8 cellular contexts compared by ENCODE assay signal in the genomic region with DNA sequence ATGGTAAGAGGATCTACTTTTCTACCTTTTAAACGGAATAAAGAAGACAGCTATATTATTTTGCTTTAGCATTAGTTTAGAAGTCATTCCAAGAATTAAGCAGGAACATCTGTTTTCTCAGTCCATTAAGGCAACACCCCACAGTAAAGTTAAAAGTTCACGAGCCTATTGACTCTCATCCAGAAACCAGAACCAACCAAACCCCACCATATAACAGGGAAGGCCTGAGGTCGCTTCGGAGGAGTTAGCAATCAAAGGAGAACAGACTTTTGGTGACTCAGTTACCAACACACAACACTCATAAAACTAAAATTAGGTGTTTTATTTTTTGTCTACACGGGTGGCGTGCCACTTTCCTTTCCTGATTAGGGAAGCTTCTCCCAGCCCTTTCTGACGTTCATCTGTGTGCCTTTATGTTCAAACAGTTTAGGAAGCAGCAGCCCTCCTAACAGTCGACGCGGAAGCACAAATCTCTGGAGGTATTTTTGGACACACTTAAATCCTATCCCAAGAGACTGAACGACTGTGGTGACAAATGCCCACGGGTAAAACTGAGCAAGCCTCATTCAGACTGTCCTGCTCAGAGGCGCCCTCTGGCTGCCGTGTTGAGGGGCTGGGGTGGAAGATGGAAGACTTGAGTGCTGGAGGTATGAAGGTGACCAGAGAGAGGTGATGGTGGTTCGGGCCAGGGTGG. TPM values are rescaled to one million over a fixed set of nuclear protein-coding genes. Genes with fewer than 3 reads are reported as not detected.
DNase-seq lines count a peak whose midpoint lies in the region; ATAC-seq and TF ChIP-seq lines count a peak whose summit lies in the region.

No MANE protein-coding gene starts in this region.

- no peaks in the 10 kb centered on the region for H3K9me2 ChIP-seq in PC-9 (ENCODE audit: insufficient read depth)

- H3K79me2 ChIP-seq in PC-9 (ENCODE audit: low read depth), result no peaks in the 10 kb centered on the region

- H3K4me1 Mint-ChIP-seq in activated T-helper 1 cell treated with anti-CD3 and anti-CD28 coated beads, Interleukin-12 subunit alpha, Interleukin-12 subunit beta, Interleukin-2, Interleukin-4 antibody, amounts not matched to agents 30 ng/mL and 10 ng/mL and 1 ng/mL, durations not matched to agents 14 hours and 24 hours and 36 hours (ENCODE audit: low read depth), result peaks cover 19% of the 10 kb centered on the region

- ATAC-seq in omental fat pad (ENCODE audit: low FRiP score) (no peak), GM18867 (IDR thresholded peaks at IDR 0.05; ENCODE audit: unreplicated experiment) (no peak)

- no peak for TF ChIP-seq POLR2A in tibial nerve (IDR thresholded peaks at IDR 0.05)

- no peaks in the 10 kb centered on the region for H4K20me1 ChIP-seq in PC-9 (ENCODE audit: insufficient read depth)

- 29% methylated on average over 15 of the region's 15 CpGs for WGBS in tibial nerve, 2 donors

- no peak overlapping the region for H3K4me2 ChIP-seq in PC-9

- H3K36me3 ChIP-seq in PC-9 (ENCODE audit: low read depth), result 0 out of 2 replicates have a peak, but pooled peaks cover 8% of the 10 kb centered on the region
- H3K36me3 ChIP-seq in tibial nerve, result no peaks in the 10 kb centered on the region

- H3K4me3 ChIP-seq in PC-9 (no peak overlapping the region), fibroblast of the aortic adventitia (ENCODE audit: low read depth, low read length) (no peak overlapping the region), tibial nerve (no peak overlapping the region)

- TF ChIP-seq CTCF in PC-9 (conservative IDR thresholded peaks at IDR 0.05) (peak; percentile 70), fibroblast of the aortic adventitia (IDR thresholded peaks at IDR 0.05; ENCODE audit: insufficient read depth, low read length) (peak; percentile 79), omental fat pad (IDR thresholded peaks at IDR 0.05) (no peak), tibial nerve (IDR thresholded peaks at IDR 0.05) (peak; percentile 56 to 73 (median 62))

- H3K27me3 Mint-ChIP-seq in activated T-helper 1 cell treated with anti-CD3 and anti-CD28 coated beads, Interleukin-12 subunit alpha, Interleukin-12 subunit beta, Interleukin-2, Interleukin-4 antibody, amounts not matched to agents 30 ng/mL and 10 ng/mL and 1 ng/mL, durations not matched to agents 14 hours and 24 hours and 36 hours (ENCODE audit: insufficient read depth), result peaks cover 31% of the 10 kb centered on the region

- H3K9me3 Mint-ChIP-seq in activated T-helper 1 cell treated with anti-CD3 and anti-CD28 coated beads, Interleukin-12 subunit alpha, Interleukin-12 subunit beta, Interleukin-2, Interleukin-4 antibody, amounts not matched to agents 30 ng/mL and 10 ng/mL and 1 ng/mL, durations not matched to agents 14 hours and 24 hours and 36 hours, result no peaks in the 10 kb centered on the region

- no peaks in the 10 kb centered on the region for H3K27me3 ChIP-seq in PC-9 (ENCODE audit: insufficient read depth, low read depth)
- H3K27me3 ChIP-seq in tibial nerve, result peaks cover 0 to 51% of the 10 kb centered on the region in 2 donors

- H3F3A ChIP-seq in PC-9 (ENCODE audit: insufficient read depth, low read depth), result peaks cover 10% of the 10 kb centered on the region; the same call in 1 of the 2 replicates

- H3K4me3 Mint-ChIP-seq in activated T-helper 1 cell treated with anti-CD3 and anti-CD28 coated beads, Interleukin-12 subunit alpha, Interleukin-12 subunit beta, Interleukin-2, Interleukin-4 antibody, amounts not matched to agents 30 ng/mL and 10 ng/mL and 1 ng/mL, durations not matched to agents 14 hours and 24 hours and 36 hours, result no peak overlapping the region

- intact Hi-C loops in PC-9 (cut with micrococcal nuclease; ENCODE audit: unreplicated experiment), result loop anchor here (5.0 kb wide), 1 partner anchor 93 kb away; no protein-coding TSS in a partner anchor
- intact Hi-C loops in activated T-helper 1 cell treated with anti-CD3 and anti-CD28 coated beads, Interleukin-12 subunit alpha, Interleukin-12 subunit beta, Interleukin-2, Interleukin-4 antibody, amounts not matched to agents 30 ng/mL and 10 ng/mL and 1 ng/mL, durations not matched to agents 14 hours and 24 hours and 36 hours (cut with micrococcal nuclease), result loop anchor here (1.0 kb wide), 6 partner anchors 10 to 277 kb away; no protein-coding TSS in a partner anchor

- no peak for TF ChIP-seq EP300 in tibial nerve (IDR thresholded peaks at IDR 0.05)

- POLR2A ChIA-PET in PC-9 (lab: Charles Lee; ENCODE audit: unreplicated experiment), result interaction anchor here (0.7 kb wide), 1 partner anchor 275 kb away, joined by 12 read pairs; no protein-coding TSS in a partner anchor

- no peak overlapping the region for H2AFZ ChIP-seq in PC-9

- CTCF ChIA-PET in PC-9 (lab: Charles Lee), result interaction anchor here (0.7 to 1.1 kb wide), 3 partner anchors 8 to 94 kb away, joined by 3 read pairs; no protein-coding TSS in a partner anchor

- H3K36me3 Mint-ChIP-seq in activated T-helper 1 cell treated with anti-CD3 and anti-CD28 coated beads, Interleukin-12 subunit alpha, Interleukin-12 subunit beta, Interleukin-2, Interleukin-4 antibody, amounts not matched to agents 30 ng/mL and 10 ng/mL and 1 ng/mL, durations not matched to agents 14 hours and 24 hours and 36 hours (ENCODE audit: low read depth), result peaks cover 9% of the 10 kb centered on the region

- no TSS peak for BruUV-seq in PC-9 (replicated peaks; lab: Mats Ljungman, UMichigan)

- H3K4me1 ChIP-seq in PC-9 (replicated peaks; ENCODE audit: insufficient read depth), result peaks cover 19% of the 10 kb centered on the region
- peaks cover 0 to 6% (median 0%) of the 10 kb centered on the region in 4 donors for H3K4me1 ChIP-seq in tibial nerve

- H3K27ac Mint-ChIP-seq in activated T-helper 1 cell treated with anti-CD3 and anti-CD28 coated beads, Interleukin-12 subunit alpha, Interleukin-12 subunit beta, Interleukin-2, Interleukin-4 antibody, amounts not matched to agents 30 ng/mL and 10 ng/mL and 1 ng/mL, durations not matched to agents 14 hours and 24 hours and 36 hours, result no peak overlapping the region

- no peaks in the 10 kb centered on the region for H3K9me3 ChIP-seq in PC-9 (ENCODE audit: insufficient read depth, low read depth)
- no peaks in the 10 kb centered on the region for H3K9me3 ChIP-seq in tibial nerve

- peak; percentile 73 for DNase-seq in AG20443 (ENCODE audit: low spot score)
- peak; percentile 40 for DNase-seq in HCEC 1CT
- peak in 1 of 2 experiments; percentile 49 for DNase-seq in PC-9
- peak; percentile 67 for DNase-seq in activated T-helper 1 cell treated with anti-CD3 and anti-CD28 coated beads, Interleukin-12 subunit alpha, Interleukin-12 subunit beta, Interleukin-2, Interleukin-4 antibody, amounts not matched to agents 30 ng/mL and 10 ng/mL and 1 ng/mL, durations not matched to agents 14 hours and 24 hours and 36 hours (ENCODE audit: low spot score)
- peak; percentile 45 for DNase-seq in fibroblast of the aortic adventitia (ENCODE audit: low read depth)
- peak; percentile 69 for DNase-seq in omental fat pad (ENCODE audit: low spot score)
- peak; percentile 22 to 64 for DNase-seq in tibial nerve (ENCODE audit: low spot score in 2 of 2)

- H3K27ac ChIP-seq in PC-9, result no peak overlapping the region
- H3K27ac ChIP-seq in tibial nerve, result no peak overlapping the region

RNA-seq across cellular contexts. Expression of a gene that starts 8.6 kb away (rescaled TPM):
- 0.48 and 0.55 TPM in 2 replicates for total RNA-seq in PC-9 (2021)
- 0.44 and 0.65 TPM in 2 replicates for total RNA-seq in activated T-helper 1 cell treated with anti-CD3 and anti-CD28 coated beads, Interleukin-12 subunit alpha, Interleukin-12 subunit beta, Interleukin-2, Interleukin-4 antibody, amounts not matched to agents 30 ng/mL and 10 ng/mL and 1 ng/mL, durations not matched to agents 14 hours and 24 hours and 36 hours
- total RNA-seq in fibroblast of the aortic adventitia (ENCODE audit: low replicate concordance), result not detected in 2 replicates
- total RNA-seq in omental fat pad, result not detected
- not detected for total RNA-seq in tibial nerve

RNA-seq across cellular contexts. Expression of a gene that starts 9.0 kb away (rescaled TPM):
- total RNA-seq in PC-9 (2021) (9.4 and 11.9 TPM in 2 replicates), fibroblast of the aortic adventitia (ENCODE audit: low replicate concordance) (not detected in 2 replicates), omental fat pad (1 to 10 TPM in 2 of 4 donors, under 1 TPM in 2; 0.32 to 2.1 (median 1.2) TPM), tibial nerve (under 1 TPM; under 0.01 to 0.84 (median 0.41) TPM)
- total RNA-seq in activated T-helper 1 cell treated with anti-CD3 and anti-CD28 coated beads, Interleukin-12 subunit alpha, Interleukin-12 subunit beta, Interleukin-2, Interleukin-4 antibody, amounts not matched to agents 30 ng/mL and 10 ng/mL and 1 ng/mL, durations not matched to agents 14 hours and 24 hours and 36 hours, result 2.5 and 2.9 TPM in 2 replicates

RNA-seq across cellular contexts. Expression of a gene that starts 55.8 kb away (rescaled TPM):
- 0.20 TPM in 1 of 2 replicates, not detected in the other for total RNA-seq in PC-9 (2021)
- not detected in 2 replicates for total RNA-seq in activated T-helper 1 cell treated with anti-CD3 and anti-CD28 coated beads, Interleukin-12 subunit alpha, Interleukin-12 subunit beta, Interleukin-2, Interleukin-4 antibody, amounts not matched to agents 30 ng/mL and 10 ng/mL and 1 ng/mL, durations not matched to agents 14 hours and 24 hours and 36 hours
- total RNA-seq in fibroblast of the aortic adventitia (ENCODE audit: low replicate concordance), result not detected in 2 replicates
- total RNA-seq in omental fat pad, result not detected
- not detected for total RNA-seq in tibial nerve

Comparison
In these comparisons a context has a peak if more than half of its experiments do, and no peak if none do; other contexts are left out.
1. CTCF ChIP-seq: peak in PC-9 (single experiment), fibroblast of the aortic adventitia (single experiment) and tibial nerve (5 of 5); none in omental fat pad (0 of 3).